ENCODE assay signal across 28 cellular contexts in the genomic region with DNA sequence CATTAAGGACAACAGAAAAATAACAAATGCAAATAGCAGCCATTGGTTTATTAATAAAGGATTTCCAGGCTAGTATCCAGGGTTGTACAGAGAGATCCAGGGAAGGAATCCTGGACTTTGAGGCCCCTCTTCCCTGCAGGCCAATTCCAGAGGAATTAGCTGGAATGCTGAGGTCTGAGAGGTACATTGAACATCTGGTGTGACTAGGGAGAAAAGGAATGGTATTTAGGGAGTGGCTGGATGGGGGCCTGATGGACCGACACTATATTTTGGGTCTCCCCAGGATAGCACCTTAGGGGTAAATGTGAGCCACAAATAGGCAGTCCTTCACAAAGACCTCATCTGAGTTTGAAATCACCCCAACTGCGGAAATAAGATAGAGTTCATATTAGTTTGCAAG.
"Had no signal": no experiment of that assay in that cellular context is flagged by ENCODE, and none has a peak within 500 bp of the region (broad histone marks: within the 10 kb centered on the region; RNA-seq: fewer than 3 reads in every experiment).

No MANE protein-coding gene starts in this region.

- H3K36me3 ChIP-seq: left lung, lower lobe of right lung, pancreas, prostate gland, suprapubic skin, thoracic aorta, tibial artery had no signal

- H3K4me3 Mint-ChIP-seq: naive thymus-derived CD4-positive, alpha-beta T cell; natural killer cell treated with Interleukin-12 subunit alpha and Interleukin-12 subunit beta and Interleukin-15 and Interleukin-18, amount 100 ng/mL, for 72 hours; neural crest cell; stimulated activated naive CD8-positive, alpha-beta T cell treated with anti-CD3 and anti-CD28 coated beads, Interleukin-15, Interleukin-2, amounts not matched to agents 100 ng/mL and 50 ng/mL, for 24 hours; type B pancreatic cell had no signal

- H3K4me1 ChIP-seq: left lung, lower lobe of right lung, pancreas, prostate gland, suprapubic skin, tibial artery had no signal

- H3K27me3 ChIP-seq: suprapubic skin had no signal

- H3K36me3 Mint-ChIP-seq: naive thymus-derived CD4-positive, alpha-beta T cell; natural killer cell treated with Interleukin-12 subunit alpha and Interleukin-12 subunit beta and Interleukin-15 and Interleukin-18, amount 100 ng/mL, for 72 hours; type B pancreatic cell had no signal

- H3K9me3 ChIP-seq: left lung, lower lobe of right lung, pancreas, prostate gland, suprapubic skin, thoracic aorta, tibial artery had no signal

- H3K27ac Mint-ChIP-seq: naive thymus-derived CD4-positive, alpha-beta T cell; natural killer cell treated with Interleukin-12 subunit alpha and Interleukin-12 subunit beta and Interleukin-15 and Interleukin-18, amount 100 ng/mL, for 72 hours; stimulated activated naive CD8-positive, alpha-beta T cell treated with anti-CD3 and anti-CD28 coated beads, Interleukin-15, Interleukin-2, amounts not matched to agents 100 ng/mL and 50 ng/mL, for 24 hours; type B pancreatic cell had no signal

- H3K9me3 Mint-ChIP-seq: type B pancreatic cell had no signal

- ATAC-seq: left colon; left lung; lower lobe of right lung; mucosa of descending colon; naive thymus-derived CD4-positive, alpha-beta T cell; natural killer cell treated with Interleukin-12 subunit alpha and Interleukin-12 subunit beta and Interleukin-15 and Interleukin-18, amount 100 ng/mL, for 72 hours; pancreas; right cardiac atrium; sciatic nerve had no signal

- DNase-seq: hippocampal formation; kidney; left colon; left lung; lower lobe of right lung; midbrain; mucosa of descending colon; naive thymus-derived CD4-positive, alpha-beta T cell; nucleus accumbens; pancreas; posterior cingulate gyrus; retina; right cardiac atrium; stimulated activated CD4-positive, alpha-beta T cell treated with anti-CD3 and anti-CD28 coated beads, Interleukin-12 subunit alpha, Interleukin-12 subunit beta, amount 100 ng/mL, for 4 hours; stimulated activated CD4-positive, alpha-beta T cell treated with anti-CD3 and anti-CD28 coated beads, Interleukin-15, amount 100 ng/mL, for 24 hours; stimulated activated CD4-positive, alpha-beta T cell treated with anti-CD3 and anti-CD28 coated beads, Interleukin-2, amount 100 ng/mL, for 24 hours; stimulated activated CD4-positive, alpha-beta T cell treated with anti-CD3 and anti-CD28 coated beads, Interleukin-4, amount 100 ng/mL, for 1 hour; stimulated activated naive CD4-positive, alpha-beta T cell; tibial artery had no signal

- H3K27ac ChIP-seq: left lung, lower lobe of right lung, pancreas, prostate gland, skin epidermis, suprapubic skin, thoracic aorta, tibial artery had no signal

- H3K4me3 ChIP-seq: left lung, lower lobe of right lung, mucosa of descending colon, pancreas, prostate gland, skin epidermis, suprapubic skin, thoracic aorta, tibial artery had no signal
